Comparison of ENCODE assay signal across 8 cellular contexts in genomic region chr11:578276-579035, GRCh38. TPM values are rescaled to one million over a fixed set of nuclear protein-coding genes. Genes with fewer than 3 reads are reported as not detected.
A peak's percentile ranks its signal among the peaks of the same experiment; 100 is the strongest.
DNase-seq lines count a peak whose midpoint lies in the region; ATAC-seq and TF ChIP-seq lines count a peak whose summit lies in the region.

No MANE protein-coding gene starts in this region.

- H3K4me2 ChIP-seq in GM23248 (ENCODE audit: unreplicated experiment) (peak overlapping the region; percentile 98), SU-DHL-6 (ENCODE audit: low read depth, low read length, poor library complexity, severe bottlenecking) (peak overlapping the region; percentile 85)

- H3K4me1 ChIP-seq in GM23248 (ENCODE audit: insufficient read depth) (peaks cover 21% of the 10 kb centered on the region), esophagus (ENCODE audit: control insufficient read depth in 2 of 2, insufficient read depth in 2 of 2, low read length in 1 of 2) (peaks cover 12 to 33% of the 10 kb centered on the region in 2 donors)

- H3K4me3 ChIP-seq in GM23248 (peak overlapping the region; percentile 92), SU-DHL-6 (ENCODE audit: insufficient read depth, low read length, poor library complexity, severe bottlenecking) (peak overlapping the region; percentile 76), esophagus (ENCODE audit: low read depth in 1 of 2, low read length in 2 of 2) (peak overlapping the region in 1 of 2 donors; percentile 10)

- H3K36me3 ChIP-seq in GM23248 (ENCODE audit: low read depth) (no peaks in the 10 kb centered on the region; the same call in 1 of the 2 replicates), SU-DHL-6 (ENCODE audit: low read length) (no peaks in the 10 kb centered on the region), esophagus (ENCODE audit: control insufficient read depth in 2 of 2, insufficient read depth in 2 of 2, low read length in 1 of 2) (peaks cover 0 to 10% of the 10 kb centered on the region in 2 donors)

- no peaks in the 10 kb centered on the region for H3K9me3 Mint-ChIP-seq in progenitor cell of endocrine pancreas (ENCODE audit: low read depth)

- H3K9me2 ChIP-seq in GM23248 (ENCODE audit: insufficient read depth): no peaks in the 10 kb centered on the region
- H3K9me2 ChIP-seq in SU-DHL-6 (replicated peaks; ENCODE audit: insufficient read depth, low read length): no peaks in the 10 kb centered on the region

- no peak for DNase-seq in GM23248
- no peak for DNase-seq in progenitor cell of endocrine pancreas (ENCODE audit: low spot score, unreplicated experiment)
- DNase-seq in stimulated activated CD4-positive, alpha-beta T cell treated with anti-CD3 and anti-CD28 coated beads, Interleukin-4, amount 100 ng/mL, for 24 hours: no peak
- no peak for DNase-seq in dedifferentiated amniotic fluid mesenchymal stem cell (ENCODE audit: extremely low spot score)

- in situ Hi-C loops in GM23248 (cut with MboI): no loop called here

- no peak for ATAC-seq in HG02840 (IDR thresholded peaks at IDR 0.05; ENCODE audit: low FRiP score, unreplicated experiment)
- no peak for ATAC-seq in HG02610 (IDR thresholded peaks at IDR 0.05; ENCODE audit: unreplicated experiment)

- H3K27me3 ChIP-seq in GM23248 (replicated peaks; ENCODE audit: insufficient read depth) (no peaks in the 10 kb centered on the region), SU-DHL-6 (ENCODE audit: low read length) (no peaks in the 10 kb centered on the region), esophagus (ENCODE audit: control insufficient read depth in 1 of 2, insufficient read depth in 2 of 2, low read length in 2 of 2) (no peaks in the 10 kb centered on the region)

- H4K20me1 ChIP-seq in GM23248 (ENCODE audit: insufficient read depth) (peaks cover 20% of the 10 kb centered on the region; the same call in 1 of the 2 replicates), SU-DHL-6 (ENCODE audit: low read depth, low read length) (peaks cover 27% of the 10 kb centered on the region; the same call in 1 of the 2 replicates)

- H2AFZ ChIP-seq in GM23248 (no peak overlapping the region), SU-DHL-6 (ENCODE audit: low read depth, low read length, severe bottlenecking) (no peak overlapping the region)

- peak overlapping the region; percentile 86 for H3K4me3 Mint-ChIP-seq in progenitor cell of endocrine pancreas (ENCODE audit: low read depth)

- peak overlapping the region; percentile 49 for H3K27ac Mint-ChIP-seq in progenitor cell of endocrine pancreas

- peak overlapping the region; percentile 13; the same call in 1 of the 2 replicates for H3K27ac ChIP-seq in GM23248
- no peak overlapping the region for H3K27ac ChIP-seq in SU-DHL-6 (ENCODE audit: low read depth, low read length)
- H3K27ac ChIP-seq in esophagus (ENCODE audit: low read depth in 2 of 2, low read length in 1 of 2): peak overlapping the region; percentile 77 to 99

- H3F3A ChIP-seq in GM23248 (ENCODE audit: insufficient read depth): peaks cover 10% of the 10 kb centered on the region
- 0 out of 2 replicates have a peak, but pooled peaks cover 3% of the 10 kb centered on the region for H3F3A ChIP-seq in SU-DHL-6 (ENCODE audit: insufficient read depth)

- peaks cover 42% of the 10 kb centered on the region for H3K4me1 Mint-ChIP-seq in progenitor cell of endocrine pancreas (ENCODE audit: low read depth)

- H3K36me3 Mint-ChIP-seq in progenitor cell of endocrine pancreas (ENCODE audit: insufficient read depth): peaks cover 1% of the 10 kb centered on the region

- H3K27me3 Mint-ChIP-seq in progenitor cell of endocrine pancreas: peaks cover 16% of the 10 kb centered on the region

- peak overlapping the region; percentile 92 for H3K9ac ChIP-seq in GM23248
- peak overlapping the region; percentile 78 for H3K9ac ChIP-seq in SU-DHL-6 (ENCODE audit: low read length)

- H3K9me3 ChIP-seq in GM23248 (ENCODE audit: low read depth) (no peaks in the 10 kb centered on the region), SU-DHL-6 (ENCODE audit: insufficient read depth, low read length) (no peaks in the 10 kb centered on the region), esophagus (ENCODE audit: control insufficient read depth in 2 of 2, insufficient read depth in 1 of 2, low read depth in 1 of 2, low read length in 1 of 2) (no peaks in the 10 kb centered on the region)

- peaks cover 68% of the 10 kb centered on the region for H3K79me2 ChIP-seq in GM23248 (ENCODE audit: insufficient read depth)
- peaks cover 56% of the 10 kb centered on the region for H3K79me2 ChIP-seq in SU-DHL-6 (ENCODE audit: insufficient read depth, low read length)

- TF ChIP-seq CTCF in SU-DHL-6 (IDR thresholded peaks at IDR 0.05; ENCODE audit: insufficient read depth, low read length, poor library complexity, severe bottlenecking): no peak
- TF ChIP-seq CTCF in progenitor cell of endocrine pancreas (IDR thresholded peaks at IDR 0.05; ENCODE audit: unreplicated experiment): no peak

- WGBS in GM23248 (ENCODE audit: low coverage in 1 of 2, low lambda C conversion rate in 2 of 2, missing lambda C conversion rate in 2 of 2), 2 experiments: 59 to 62% methylated on average over 21 of the region's 21 CpGs
- WGBS in esophagus, 2 donors: 48 to 51% methylated on average over 21 of the region's 21 CpGs

RNA-seq across cellular contexts. Expression of gene PHRF1, which starts 2.2 kb away (rescaled TPM):
- 27.7 and 30.5 TPM in 2 replicates for total RNA-seq in GM23248 (2014; rRNA removed; shearing (Covaris generic))
- polyA plus RNA-seq in GM23248 (2016; fragmentation: Nextera tagmentation; extraction: Ambion mirVana) (10.9 and 11.0 TPM in 2 replicates), esophagus (10 to 100 TPM; 13.7 to 28.4 TPM)
- 44.4 and 44.9 TPM in 2 replicates for total RNA-seq in progenitor cell of endocrine pancreas

RNA-seq across cellular contexts. Expression of gene RASSF7, which starts 17.7 kb away (rescaled TPM):
- total RNA-seq in GM23248 (2014; rRNA removed; shearing (Covaris generic)): 18.8 and 19.3 TPM in 2 replicates
- 10.6 and 11.9 TPM in 2 replicates for polyA plus RNA-seq in GM23248 (2016; fragmentation: Nextera tagmentation; extraction: Ambion mirVana)
- 10 to 100 TPM; 46.6 to 82.4 TPM for polyA plus RNA-seq in esophagus
- total RNA-seq in progenitor cell of endocrine pancreas: 38.2 and 40.8 TPM in 2 replicates

RNA-seq across cellular contexts. Expression of gene LMNTD2, which starts 17.9 kb away (rescaled TPM):
- 0.22 and 2.3 TPM in 2 replicates for total RNA-seq in GM23248 (2014; rRNA removed; shearing (Covaris generic))
- 0.35 and 0.36 TPM in 2 replicates for polyA plus RNA-seq in GM23248 (2016; fragmentation: Nextera tagmentation; extraction: Ambion mirVana)
- polyA plus RNA-seq in esophagus: 1 to 10 TPM; 2.9 to 6.9 TPM
- total RNA-seq in progenitor cell of endocrine pancreas: 15.6 and 19.3 TPM in 2 replicates

RNA-seq across cellular contexts. Expression of gene IRF7, which starts 37.3 kb away (rescaled TPM):
- total RNA-seq in GM23248 (2014; rRNA removed; shearing (Covaris generic)): 3.7 and 11.8 TPM in 2 replicates
- polyA plus RNA-seq in GM23248 (2016; fragmentation: Nextera tagmentation; extraction: Ambion mirVana) (4.7 and 5.1 TPM in 2 replicates), esophagus (10 to 100 TPM; 17.0 to 30.1 TPM)
- total RNA-seq in progenitor cell of endocrine pancreas: 8.7 and 12.6 TPM in 2 replicates

RNA-seq across cellular contexts. Expression of gene LRRC56, which starts 41.1 kb away (rescaled TPM):
- total RNA-seq in GM23248 (2014; rRNA removed; shearing (Covaris generic)): 1.3 TPM in 1 of 2 replicates, not detected in the other
- polyA plus RNA-seq in GM23248 (2016; fragmentation: Nextera tagmentation; extraction: Ambion mirVana) (0.72 and 0.86 TPM in 2 replicates), esophagus (1 to 10 TPM; 1.7 to 4.0 TPM)
- 5.1 and 5.4 TPM in 2 replicates for total RNA-seq in progenitor cell of endocrine pancreas
